In genomic region chr10:62554632-62555199, GRCh38 we compare ENCODE assay signal across 9 cellular contexts.
DNase-seq lines count a peak whose midpoint lies in the region; ATAC-seq and TF ChIP-seq lines count a peak whose summit lies in the region.
"Had no signal": no experiment of that assay in that cellular context is flagged by ENCODE, and none has a peak within 500 bp of the region (broad histone marks: within the 10 kb centered on the region; RNA-seq: fewer than 3 reads in every experiment).

No MANE protein-coding gene starts in this region.

- no peak for ATAC-seq in activated CD8-positive, alpha-beta memory T cell treated with anti-CD3 and anti-CD28 coated beads, Interleukin-2, amount 10 ng/mL, durations not matched to agents 7 days and 5 days
- peak; percentile 64 for ATAC-seq in GM21825 (IDR thresholded peaks at IDR 0.05; ENCODE audit: unreplicated experiment)
- no peak for ATAC-seq in HG02852 (IDR thresholded peaks at IDR 0.05; ENCODE audit: unreplicated experiment)

- peaks cover 23% of the 10 kb centered on the region for H3K27me3 Mint-ChIP-seq in activated CD8-positive, alpha-beta memory T cell treated with anti-CD3 and anti-CD28 coated beads, Interleukin-2, amount 10 ng/mL, durations not matched to agents 7 days and 5 days
- H3K27me3 Mint-ChIP-seq in immature natural killer cell (ENCODE audit: low read depth in 3 of 3) (peaks cover 2 to 8% (median 4%) of the 10 kb centered on the region in 3 donors), type B pancreatic cell (peaks cover 15% of the 10 kb centered on the region)

- no peak for TF ChIP-seq POLR2A in NB4 (IDR thresholded peaks at IDR 0.05; ENCODE audit: extremely low read depth, insufficient read length)

- H3K4me1 ChIP-seq in ascending aorta = no peaks in the 10 kb centered on the region

- no peak overlapping the region for H3K27ac Mint-ChIP-seq in activated CD8-positive, alpha-beta memory T cell treated with anti-CD3 and anti-CD28 coated beads, Interleukin-2, amount 10 ng/mL, durations not matched to agents 7 days and 5 days
- H3K27ac Mint-ChIP-seq in immature natural killer cell = no peak overlapping the region
- no peak overlapping the region for H3K27ac Mint-ChIP-seq in type B pancreatic cell
- H3K27ac Mint-ChIP-seq: activated T-cell treated with anti-CD3 and anti-CD28 coated beads, Interleukin-2, amount 50 U/mL, for 72 hours had no signal

- intact Hi-C loops in ascending aorta (cut with DNase I) = no loop called here

- H3K36me3 Mint-ChIP-seq in activated CD8-positive, alpha-beta memory T cell treated with anti-CD3 and anti-CD28 coated beads, Interleukin-2, amount 10 ng/mL, durations not matched to agents 7 days and 5 days = no peaks in the 10 kb centered on the region
- H3K36me3 Mint-ChIP-seq in immature natural killer cell = no peaks in the 10 kb centered on the region
- H3K36me3 Mint-ChIP-seq in type B pancreatic cell = no peaks in the 10 kb centered on the region

- TF ChIP-seq CTCF in NB4 (IDR thresholded peaks at IDR 0.05; ENCODE audit: low read depth, low read length) (peak; percentile 61), ascending aorta (IDR thresholded peaks at IDR 0.05) (peak; percentile 21 to 33 (median 22)), type B pancreatic cell (conservative IDR thresholded peaks at IDR 0.05) (peak; percentile 70)

- no peaks in the 10 kb centered on the region for H3K9me3 ChIP-seq in ascending aorta

- H3K4me3 Mint-ChIP-seq in activated CD8-positive, alpha-beta memory T cell treated with anti-CD3 and anti-CD28 coated beads, Interleukin-2, amount 10 ng/mL, durations not matched to agents 7 days and 5 days = no peak overlapping the region
- H3K4me3 Mint-ChIP-seq in immature natural killer cell (no peak overlapping the region), type B pancreatic cell (no peak overlapping the region)
- H3K4me3 Mint-ChIP-seq: activated T-cell treated with anti-CD3 and anti-CD28 coated beads, Interleukin-2, amount 50 U/mL, for 72 hours had no signal

- peak; percentile 57 for DNase-seq in activated CD8-positive, alpha-beta memory T cell treated with anti-CD3 and anti-CD28 coated beads for 24 hours
- DNase-seq in activated CD8-positive, alpha-beta memory T cell treated with anti-CD3 and anti-CD28 coated beads, Interleukin-2, amount 10 ng/mL, durations not matched to agents 7 days and 5 days = no peak
- DNase-seq in NB4 (ENCODE audit: low read depth) = peak; percentile 62
- DNase-seq in ascending aorta (ENCODE audit: low spot score in 2 of 2) = no peak
- peak; percentile 3 to 29 (median 19) for DNase-seq in immature natural killer cell
- no peak for DNase-seq in type B pancreatic cell (ENCODE audit: extremely low spot score, unreplicated experiment)

- CTCF ChIA-PET in activated CD8-positive, alpha-beta memory T cell treated with anti-CD3 and anti-CD28 coated beads, Interleukin-2, amount 10 ng/mL, durations not matched to agents 7 days and 5 days (lab: Charles Lee) = no interaction called here

- no peaks in the 10 kb centered on the region for H3K36me3 ChIP-seq in ascending aorta

- no peaks in the 10 kb centered on the region for H3K27me3 ChIP-seq in ascending aorta

- no peak overlapping the region for H3K4me3 ChIP-seq in NB4 (ENCODE audit: low read depth, low read length)
- H3K4me3 ChIP-seq in ascending aorta = no peak overlapping the region

- no peaks in the 10 kb centered on the region for H3K4me1 Mint-ChIP-seq in activated CD8-positive, alpha-beta memory T cell treated with anti-CD3 and anti-CD28 coated beads, Interleukin-2, amount 10 ng/mL, durations not matched to agents 7 days and 5 days
- H3K4me1 Mint-ChIP-seq in immature natural killer cell (no peaks in the 10 kb centered on the region), type B pancreatic cell (ENCODE audit: unreplicated experiment) (no peaks in the 10 kb centered on the region)

- no peak overlapping the region for H3K27ac ChIP-seq in ascending aorta

- H3K9me3 Mint-ChIP-seq in activated CD8-positive, alpha-beta memory T cell treated with anti-CD3 and anti-CD28 coated beads, Interleukin-2, amount 10 ng/mL, durations not matched to agents 7 days and 5 days (ENCODE audit: low read depth) = no peaks in the 10 kb centered on the region
- H3K9me3 Mint-ChIP-seq in immature natural killer cell (no peaks in the 10 kb centered on the region), type B pancreatic cell (no peaks in the 10 kb centered on the region)
- H3K9me3 Mint-ChIP-seq: activated T-cell treated with anti-CD3 and anti-CD28 coated beads, Interleukin-2, amount 50 U/mL, for 72 hours had no signal

Comparison
In these comparisons a context has a peak if more than half of its experiments do, and no peak if none do; other contexts are left out.
1. DNase-seq: peak in activated CD8-positive, alpha-beta memory T cell treated with anti-CD3 and anti-CD28 coated beads for 24 hours (single experiment), NB4 (single experiment) and immature natural killer cell (3 of 3); none in activated CD8-positive, alpha-beta memory T cell treated with anti-CD3 and anti-CD28 coated beads, Interleukin-2, amount 10 ng/mL, durations not matched to agents 7 days and 5 days (single experiment), ascending aorta (0 of 2) and type B pancreatic cell (single experiment).
2. Peak in every context shown above with its lines, with median percentiles within 50 percentile points of each other: CTCF ChIP-seq.